33 cellular contexts compared by ENCODE assay signal in the genomic region with DNA sequence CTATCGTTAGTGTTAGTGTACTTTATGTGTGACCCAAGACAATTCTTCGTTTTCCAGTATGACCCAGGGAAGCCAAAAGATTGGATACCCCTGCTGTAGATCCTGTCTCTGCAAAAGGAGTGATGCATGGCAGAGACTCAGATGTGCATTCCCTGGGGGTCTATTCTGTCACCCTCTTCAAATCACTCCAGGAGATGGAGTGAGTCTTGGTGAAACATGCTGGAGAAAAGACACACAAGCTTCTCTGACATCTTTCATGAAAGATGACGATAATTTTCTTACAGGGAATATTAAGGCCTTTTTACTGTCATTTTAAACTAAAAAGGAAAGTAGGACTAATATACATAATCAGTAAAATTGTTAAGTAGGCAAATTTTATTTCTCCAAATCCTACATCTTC.
"Had no signal": no experiment of that assay in that cellular context is flagged by ENCODE, and none has a peak within 500 bp of the region (broad histone marks: within the 10 kb centered on the region; RNA-seq: fewer than 3 reads in every experiment).

No MANE protein-coding gene starts in this region.

- H3K4me3 ChIP-seq: MG63 had no signal

- H3K36me3 ChIP-seq: MG63 had no signal

- H3K27me3 ChIP-seq: MG63 had no signal

- H3K9me3 ChIP-seq: MG63 had no signal

- DNase-seq: Karpas-422, Kasumi-1, MG63, MM.1S, MV-4-11, NCI-H1048, NCI-H1092, NCI-H1092 treated with DMSO at 0.1 percent for 48 hours, NCI-H1105, NCI-H1105 treated with DMSO at 0.1 percent for 48 hours, NCI-H1417, NCI-H1417 treated with DMSO at 0.1 percent for 48 hours, NCI-H1436, NCI-H1436 treated with DMSO at 0.1 percent for 48 hours, NCI-H146, NCI-H1694, NCI-H1694 treated with DMSO at 0.1 percent for 48 hours, NCI-H187, NCI-H187 treated with DMSO at 0.1 percent for 48 hours, NCI-H1930, NCI-H2029, NCI-H2029 treated with DMSO at 0.1 percent for 48 hours, NCI-H2081, NCI-H2081 treated with DMSO at 0.1 percent for 48 hours, NCI-H2107, NCI-H2171, NCI-H2171 treated with DMSO at 0.1 percent for 48 hours, NCI-H2227 treated with DMSO at 0.1 percent for 48 hours, NCI-H226, NCI-H345, NCI-H446 treated with DMSO at 0.1 percent for 48 hours, NCI-H510A, NCI-H510A treated with DMSO at 0.1 percent for 48 hours had no signal
